ENCODE assay signal across 1 cellular context in the genomic region with DNA sequence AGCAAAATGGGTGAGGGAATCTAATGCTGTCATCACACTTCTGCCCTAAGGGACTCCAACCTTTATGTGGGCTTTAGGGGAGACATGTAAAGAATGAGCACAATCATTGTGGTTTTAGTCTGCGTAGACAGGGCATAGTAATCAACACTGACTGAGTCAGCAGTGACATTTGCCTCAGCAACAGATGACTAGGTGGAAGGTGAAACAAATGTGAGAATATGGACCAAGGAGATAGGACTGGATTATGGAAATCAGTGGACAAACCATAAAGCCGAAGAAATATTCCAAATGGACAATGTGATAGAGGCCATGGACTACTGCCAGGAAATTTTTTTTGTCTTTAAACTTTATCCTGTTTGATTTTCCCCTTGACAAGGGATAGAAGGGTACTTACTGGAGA.
TF ChIP-seq lines count a peak whose summit lies in the region.

No MANE protein-coding gene starts in this region.

TF ChIP-seq in H1, 55 proteins besides CTCF, POLR2A, EP300 and RAD21 (continued from another document):
- TF ChIP-seq MAX (IDR thresholded peaks at IDR 0.05) (no peak), ASH2L (IDR thresholded peaks at IDR 0.05; ENCODE audit: low read length) (no peak), TBP (IDR thresholded peaks at IDR 0.05; ENCODE audit: low read depth, low read length) (no peak), BACH1 (IDR thresholded peaks at IDR 0.05; ENCODE audit: low read length) (no peak), CHD2 (IDR thresholded peaks at IDR 0.05; ENCODE audit: low read length) (no peak), KDM4A (IDR thresholded peaks at IDR 0.05; ENCODE audit: low read depth, low read length, severe bottlenecking) (no peak), SAP30 (IDR thresholded peaks at IDR 0.05; ENCODE audit: insufficient read depth, insufficient replicate concordance, low read length) (no peak), SUZ12 (IDR thresholded peaks at IDR 0.05; ENCODE audit: low read length) (no peak), EZH2 (IDR thresholded peaks at IDR 0.05; ENCODE audit: low read depth, low read length, severe bottlenecking) (no peak), ATF2 (IDR thresholded peaks at IDR 0.05; ENCODE audit: low read length) (no peak), SP1 (IDR thresholded peaks at IDR 0.05; ENCODE audit: low read depth, low read length) (no peak), SIX5 (IDR thresholded peaks at IDR 0.05; ENCODE audit: low read depth, low read length) (no peak), HDAC2 (IDR thresholded peaks at IDR 0.05; ENCODE audit: borderline replicate concordance in 1 of 2, low read depth in 2 of 2, low read length in 2 of 2) (no peak)
